Comparison of ENCODE assay signal across 13 cellular contexts in genomic region chr6:18362058-18362561, GRCh38. TPM values are rescaled to one million over a fixed set of nuclear protein-coding genes. Genes with fewer than 3 reads are reported as not detected.
DNase-seq lines count a peak whose midpoint lies in the region; ATAC-seq and TF ChIP-seq lines count a peak whose summit lies in the region.
"Had no signal": no experiment of that assay in that cellular context is flagged by ENCODE, and none has a peak within 500 bp of the region (broad histone marks: within the 10 kb centered on the region; RNA-seq: fewer than 3 reads in every experiment).

No MANE protein-coding gene starts in this region.

- intact Hi-C loops in OCI-LY7 (cut with micrococcal nuclease; ENCODE audit: unreplicated experiment) (loop anchor here (10.0 kb wide), 1 partner anchor 1473 kb away; the partner anchor contains the start of gene ID4), esophagus muscularis mucosa (cut with DNase I) (no loop called here)
- intact Hi-C loops in CD4-positive, alpha-beta memory T cell (cut with micrococcal nuclease), result no loop called here

- no peak for TF ChIP-seq EP300 in esophagus muscularis mucosa (IDR thresholded peaks at IDR 0.05)

- H3K4me3 ChIP-seq in BLaER1 treated with 17β-estradiol and CSF1 and Interleukin-3, amounts not matched to agents 10 nM and 100 nM, result no peak overlapping the region
- H3K4me3 ChIP-seq in OCI-LY7 (ENCODE audit: low read depth, low read length, poor library complexity, severe bottlenecking), result peak overlapping the region; percentile 35
- no peak overlapping the region for H3K4me3 ChIP-seq in esophagus muscularis mucosa
- no peak overlapping the region for H3K4me3 ChIP-seq in CD4-positive, alpha-beta memory T cell (ENCODE audit: low read length in 2 of 2)
- H3K4me3 ChIP-seq: dorsolateral prefrontal cortex had no signal

- H3K27me3 ChIP-seq in BLaER1 treated with 17β-estradiol and CSF1 and Interleukin-3, amounts not matched to agents 10 nM and 100 nM, result no peaks in the 10 kb centered on the region
- H3K27me3 ChIP-seq in esophagus muscularis mucosa, result no peaks in the 10 kb centered on the region
- H3K27me3 ChIP-seq in CD4-positive, alpha-beta memory T cell (ENCODE audit: insufficient read depth, low read length), result no peaks in the 10 kb centered on the region
- H3K27me3 ChIP-seq: dorsolateral prefrontal cortex had no signal

- WGBS in esophagus muscularis mucosa, result 22% methylated on average over 2 of the region's 2 CpGs

- peaks cover 16 to 20% of the 10 kb centered on the region in 2 donors for H3K27me3 Mint-ChIP-seq in CD4-positive, alpha-beta memory T cell

- H3K9me3 Mint-ChIP-seq in CD4-positive, alpha-beta memory T cell, result peaks cover 0 to 17% (median 8%) of the 10 kb centered on the region in 8 donors

- no TSS peak for BruUV-seq in OCI-LY7 (replicated peaks; lab: Mats Ljungman, UMichigan)

- peaks cover 9 to 34% (median 25%) of the 10 kb centered on the region in 11 experiments; a peak in 20 of 22 replicates for H3K9me3 ChIP-seq in BLaER1 treated with 17β-estradiol and CSF1 and Interleukin-3, amounts not matched to agents 10 nM and 100 nM (replicated peaks in 1 of 11)
- peaks cover 45% of the 10 kb centered on the region; the same call in 1 of the 2 replicates for H3K9me3 ChIP-seq in OCI-LY7 (ENCODE audit: low read length)
- no peaks in the 10 kb centered on the region for H3K9me3 ChIP-seq in esophagus muscularis mucosa
- no peaks in the 10 kb centered on the region for H3K9me3 ChIP-seq in CD4-positive, alpha-beta memory T cell (ENCODE audit: control insufficient read depth in 1 of 2, low read length in 2 of 2)

- H3K4me2 ChIP-seq in BLaER1 treated with 17β-estradiol and CSF1 and Interleukin-3, amounts not matched to agents 10 nM and 100 nM, result peak overlapping the region in 7 of 11 experiments; percentile 1 to 77 (median 29); a peak in 10 of 22 replicates
- peak overlapping the region; percentile 61 for H3K4me2 ChIP-seq in OCI-LY7 (ENCODE audit: low read length)

- H3K36me3 ChIP-seq in BLaER1 treated with 17β-estradiol and CSF1 and Interleukin-3, amounts not matched to agents 10 nM and 100 nM, result no peaks in the 10 kb centered on the region
- peaks cover 29% of the 10 kb centered on the region for H3K36me3 ChIP-seq in OCI-LY7 (ENCODE audit: insufficient read depth, low read length)
- H3K36me3 ChIP-seq in esophagus muscularis mucosa, result no peaks in the 10 kb centered on the region
- H3K36me3 ChIP-seq in CD4-positive, alpha-beta memory T cell (ENCODE audit: insufficient read depth, low read length), result no peaks in the 10 kb centered on the region
- H3K36me3 ChIP-seq: WERI-Rb-1 had no signal

- H2AFZ ChIP-seq in OCI-LY7 (ENCODE audit: low read length), result peak overlapping the region; percentile 58

- ATAC-seq in GM18858 (IDR thresholded peaks at IDR 0.05; ENCODE audit: unreplicated experiment), result no peak
- ATAC-seq: activated T-helper 17 cell treated with anti-CD3 and anti-CD28 coated beads, Interleukin-2, amount 50 U/mL, for 72 hours had no signal

- no peak for TF ChIP-seq POLR2A in esophagus muscularis mucosa (IDR thresholded peaks at IDR 0.05; ENCODE audit: low read depth)

- no peak for TF ChIP-seq CTCF in OCI-LY7 (conservative IDR thresholded peaks at IDR 0.05; ENCODE audit: low read length)
- TF ChIP-seq CTCF in esophagus muscularis mucosa (IDR thresholded peaks at IDR 0.05), result no peak

- no peak overlapping the region for H3K27ac Mint-ChIP-seq in CD4-positive, alpha-beta memory T cell
- H3K27ac Mint-ChIP-seq: activated T-helper 17 cell treated with anti-CD3 and anti-CD28 coated beads, Interleukin-2, amount 50 U/mL, for 72 hours had no signal

- H3K4me1 ChIP-seq in BLaER1 treated with 17β-estradiol and CSF1 and Interleukin-3, amounts not matched to agents 10 nM and 100 nM, result peaks cover 21 to 47% (median 33%) of the 10 kb centered on the region in 10 experiments
- peaks cover 58% of the 10 kb centered on the region for H3K4me1 ChIP-seq in OCI-LY7 (ENCODE audit: insufficient read depth, low read length, poor library complexity, severe bottlenecking)
- peaks cover 8 to 21% (median 13%) of the 10 kb centered on the region in 4 donors for H3K4me1 ChIP-seq in esophagus muscularis mucosa
- H3K4me1 ChIP-seq in CD4-positive, alpha-beta memory T cell (ENCODE audit: insufficient read depth, low read length), result no peaks in the 10 kb centered on the region

- no peaks in the 10 kb centered on the region for H3K4me1 Mint-ChIP-seq in CD4-positive, alpha-beta memory T cell
- H3K4me1 Mint-ChIP-seq: activated T-helper 17 cell treated with anti-CD3 and anti-CD28 coated beads, Interleukin-2, amount 50 U/mL, for 72 hours had no signal

- CTCF ChIA-PET in OCI-LY7 (lab: Charles Lee; ENCODE audit: unreplicated experiment), result interaction anchor here (0.5 to 2.1 kb wide), 3 partner anchors 11 to 19 kb away, joined by 3 to 6 read pairs (median 3); no protein-coding TSS in a partner anchor
- CTCF ChIA-PET in CD4-positive, alpha-beta memory T cell (lab: Charles Lee; ENCODE audit: partially characterized antibody), result no interaction called here

- H3K4me3 Mint-ChIP-seq in CD4-positive, alpha-beta memory T cell, result no peak overlapping the region
- H3K4me3 Mint-ChIP-seq: activated T-helper 17 cell treated with anti-CD3 and anti-CD28 coated beads, Interleukin-2, amount 50 U/mL, for 72 hours had no signal

- peak; percentile 57 for DNase-seq in OCI-LY7 (ENCODE audit: low spot score)
- peak; percentile 57 for DNase-seq in esophagus muscularis mucosa (ENCODE audit: extremely low spot score)
- DNase-seq in pons (ENCODE audit: low spot score), result peak; percentile 22
- DNase-seq in DMS79 (lab: John Stamatoyannopoulos, UW), result no peak
- no peak for DNase-seq in GDM1 (lab: John Stamatoyannopoulos, UW)
- no peak for DNase-seq in CD4-positive, alpha-beta memory T cell
- DNase-seq: dorsolateral prefrontal cortex, NCI-H1048, posterior cingulate gyrus, WERI-Rb-1 had no signal

- H4K20me1 ChIP-seq in BLaER1 treated with 17β-estradiol and CSF1 and Interleukin-3, amounts not matched to agents 10 nM and 100 nM, result no peaks in the 10 kb centered on the region
- no peaks in the 10 kb centered on the region for H4K20me1 ChIP-seq in OCI-LY7 (ENCODE audit: insufficient read depth, low read length)

- H3K79me2 ChIP-seq in OCI-LY7 (ENCODE audit: insufficient read depth, low read depth, low read length), result peaks cover 3% of the 10 kb centered on the region; the same call in 1 of the 2 replicates

- POLR2A ChIA-PET in OCI-LY7 (lab: Charles Lee), result interaction anchor here (0.7 to 5.8 kb wide), 13 partner anchors 8 to 141 kb away, joined by 3 to 160 read pairs (median 21); partner anchors contain the start of gene RNF144B
- POLR2A ChIA-PET in CD4-positive, alpha-beta memory T cell (lab: Charles Lee; ENCODE audit: partially characterized antibody), result no interaction called here

- H3K9me2 ChIP-seq in OCI-LY7 (ENCODE audit: insufficient read depth, low read length), result no peaks in the 10 kb centered on the region

- no peak overlapping the region for H3K9ac ChIP-seq in BLaER1 treated with 17β-estradiol and CSF1 and Interleukin-3, amounts not matched to agents 10 nM and 100 nM

- H3K36me3 Mint-ChIP-seq in CD4-positive, alpha-beta memory T cell, result no peaks in the 10 kb centered on the region

- H3K27ac ChIP-seq in BLaER1 treated with 17β-estradiol and CSF1 and Interleukin-3, amounts not matched to agents 10 nM and 100 nM, result peak overlapping the region in 1 of 11 experiments; percentile 3; a peak in 1 of 22 replicates
- H3K27ac ChIP-seq in OCI-LY7 (ENCODE audit: low read depth, low read length, poor library complexity, severe bottlenecking) (peak overlapping the region; percentile 100), esophagus muscularis mucosa (replicated peaks in 1 of 4) (peak overlapping the region; percentile 11 to 51 (median 46))
- no peak overlapping the region for H3K27ac ChIP-seq in CD4-positive, alpha-beta memory T cell (ENCODE audit: low read depth, low read length)
- H3K27ac ChIP-seq: WERI-Rb-1 had no signal

RNA-seq across cellular contexts. Expression of gene RNF144B, which starts 25.0 kb away (rescaled TPM):
- 83.4 and 87.9 TPM in 2 replicates for total RNA-seq in OCI-LY7 (2014; rRNA removed; shearing (Covaris generic))
- total RNA-seq in OCI-LY7 (2022), result 151 and 154 TPM in 2 replicates
- 10 to 100 TPM in 3 of 4 donors, 1 to 10 TPM in 1; 6.6 to 20.0 (median 12.1) TPM for total RNA-seq in esophagus muscularis mucosa
- 1 to 10 TPM; 3.2 to 5.8 TPM for total RNA-seq in CD4-positive, alpha-beta memory T cell
- 1 to 10 TPM in 1 of 2 donors, under 1 TPM in 1; 0.93 to 3.1 TPM for polyA plus RNA-seq in CD4-positive, alpha-beta memory T cell

Comparison
In these comparisons a context has a peak if more than half of its experiments do, and no peak if none do; other contexts are left out.
1. DNase-seq: peak in OCI-LY7 (single experiment), esophagus muscularis mucosa (single experiment) and pons (single experiment); none in DMS79 (single experiment), GDM1 (single experiment) and CD4-positive, alpha-beta memory T cell (0 of 5).
2. RNA of gene RNF144B, which starts 25.0 kb away (total RNA-seq): 83.4 to 154 TPM in OCI-LY7; 6.6 to 20.0 TPM in esophagus muscularis mucosa and 3.2 to 5.8 TPM in CD4-positive, alpha-beta memory T cell; every median in the first group is over 4 times any median in the second.